Comparison of ENCODE assay signal across 18 cellular contexts in genomic region chr10:51109821-51110533, GRCh38. TPM values are rescaled to one million over a fixed set of nuclear protein-coding genes. Genes with fewer than 3 reads are reported as not detected.
A peak's percentile ranks its signal among the peaks of the same experiment; 100 is the strongest.
DNase-seq lines count a peak whose midpoint lies in the region; ATAC-seq, FAIRE-seq and TF ChIP-seq lines count a peak whose summit lies in the region.
"Had no signal": no experiment of that assay in that cellular context is flagged by ENCODE, and none has a peak within 500 bp of the region (broad histone marks: within the 10 kb centered on the region; RNA-seq: fewer than 3 reads in every experiment).

No MANE protein-coding gene starts in this region.

- ATAC-seq in SK-N-SH treated with all-trans-retinoic acid at 6 μM for 48 hours, result peak; percentile 81
- no peak for ATAC-seq in HG03442 (IDR thresholded peaks at IDR 0.05; ENCODE audit: unreplicated experiment)
- ATAC-seq in HG03565 (IDR thresholded peaks at IDR 0.05; ENCODE audit: unreplicated experiment), result no peak
- no peak for ATAC-seq in HG03159 (IDR thresholded peaks at IDR 0.05; ENCODE audit: unreplicated experiment)
- ATAC-seq: lower lobe of right lung; stimulated activated memory B cell treated with anti-CD40 and anti-IgM and Interleukin-4, amounts not matched to agents 10 μg/mL and 1 μg/mL and 100 μg/mL, for 72 hours had no signal

- DNase-seq in H54 (ENCODE audit: insufficient read length, low spot score) (no peak), fibroblast of gingiva (ENCODE audit: low read depth) (peak; percentile 56), renal cortical epithelial cell (ENCODE audit: low read depth) (peak; percentile 7)
- DNase-seq in activated CD8-positive, alpha-beta memory T cell treated with anti-CD3 and anti-CD28 coated beads for 24 hours, result no peak
- DNase-seq: activated gamma-delta T cell treated with Interleukin-2 at 50 U/mL for 16 hours; lower lobe of right lung; naive B cell; NCI-H1417 treated with DMSO at 0.1 percent for 48 hours; NK-92 treated with Interleukin-12 subunit alpha and Interleukin-12 subunit beta, amount 100 ng/mL, for 24 hours; posterior cingulate gyrus; SHP77; spleen; T-helper 2 cell had no signal

- no peak for TF ChIP-seq POLR2A in H54 (IDR thresholded peaks at IDR 0.05; ENCODE audit: low read depth, low read length)

- FAIRE-seq in H54 (lab: Jason Lieb, UNC), result peak; percentile 83

TF ChIP-seq in SK-N-SH treated with all-trans-retinoic acid at 6 μM for 48 hours, 23 proteins besides CTCF, POLR2A, EP300 and RAD21:
- 0 out of 2 replicates have a peak, but pooled peaks have one; percentile 19 for TF ChIP-seq ISL1 (CRISPR knock-in tag; IDR thresholded peaks at IDR 0.05)
- TF ChIP-seq GLIS3 (CRISPR knock-in tag; IDR thresholded peaks at IDR 0.05), result no peak

RNA-seq across cellular contexts. Expression of gene PRKG1, which starts 35.7 kb away (rescaled TPM):
- total RNA-seq in renal cortical epithelial cell, result 1.0 and 2.3 TPM in 2 replicates

Comparison
In these comparisons a context has a peak if more than half of its experiments do, and no peak if none do; other contexts are left out.
1. DNase-seq: peak in fibroblast of gingiva (single experiment) and renal cortical epithelial cell (single experiment); none in H54 (single experiment) and activated CD8-positive, alpha-beta memory T cell treated with anti-CD3 and anti-CD28 coated beads for 24 hours (single experiment).